28 cellular contexts compared by ENCODE assay signal in the genomic region with DNA sequence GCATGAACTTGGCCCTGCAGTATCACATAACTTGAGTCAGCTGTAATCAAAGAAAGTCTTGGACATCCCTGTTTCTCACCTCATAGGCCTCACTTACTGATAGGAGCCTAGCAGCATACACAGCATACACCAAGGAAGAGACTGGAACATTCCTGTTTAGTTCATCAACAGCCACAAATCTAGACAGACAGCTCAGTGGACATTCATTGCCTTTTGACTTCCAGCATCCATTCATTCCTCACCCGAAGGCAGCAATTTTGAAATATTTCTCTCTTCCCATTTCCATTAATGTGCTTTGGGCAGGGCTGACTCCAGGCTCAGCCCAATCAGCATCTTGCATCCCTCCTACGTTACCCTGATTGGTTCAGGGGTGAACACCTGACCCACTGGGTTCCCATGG.
"Had no signal": no experiment of that assay in that cellular context is flagged by ENCODE, and none has a peak within 500 bp of the region (broad histone marks: within the 10 kb centered on the region; RNA-seq: fewer than 3 reads in every experiment).

No MANE protein-coding gene starts in this region.

- H3K9me3 Mint-ChIP-seq: mesothelial cell of epicardium; natural killer cell treated with Interleukin-12 subunit alpha and Interleukin-12 subunit beta and Interleukin-15 and Interleukin-18, amount 100 ng/mL, for 72 hours; stimulated activated memory B cell treated with anti-CD40 and anti-IgM and Interleukin-4, amounts not matched to agents 10 μg/mL and 1 μg/mL and 100 μg/mL, for 72 hours had no signal

- H3K9ac ChIP-seq: neural progenitor cell, parathyroid adenoma had no signal

- H3K4me3 Mint-ChIP-seq: mesothelial cell of epicardium; naive B cell; natural killer cell treated with Interleukin-12 subunit alpha and Interleukin-12 subunit beta and Interleukin-15 and Interleukin-18, amount 100 ng/mL, for 72 hours; neural progenitor cell; stimulated activated memory B cell treated with anti-CD40 and anti-IgM and Interleukin-4, amounts not matched to agents 10 μg/mL and 1 μg/mL and 100 μg/mL, for 72 hours had no signal

- H2AFZ ChIP-seq: hepatocyte, neural progenitor cell, parathyroid adenoma had no signal

- H3K4me1 ChIP-seq: heart left ventricle, left lung, parathyroid adenoma, right atrium auricular region, testis, upper lobe of left lung had no signal

- H3K4me3 ChIP-seq: heart left ventricle, hepatocyte, left lung, mucosa of descending colon, neural progenitor cell, right atrium auricular region, testis, tibial artery, upper lobe of left lung had no signal

- H3K4me2 ChIP-seq: hepatocyte, neural progenitor cell had no signal

- H3K27ac ChIP-seq: dorsolateral prefrontal cortex, hepatocyte, left lung, neural progenitor cell, parathyroid adenoma, right atrium auricular region, testis, tibial artery, upper lobe of left lung had no signal

- H3K27ac Mint-ChIP-seq: mesothelial cell of epicardium; naive B cell; natural killer cell treated with Interleukin-12 subunit alpha and Interleukin-12 subunit beta and Interleukin-15 and Interleukin-18, amount 100 ng/mL, for 72 hours; progenitor cell of endocrine pancreas; stimulated activated memory B cell treated with anti-CD40 and anti-IgM and Interleukin-4, amounts not matched to agents 10 μg/mL and 1 μg/mL and 100 μg/mL, for 72 hours had no signal

- FAIRE-seq: colon, frontal cortex, islet of Langerhans, urothelium cell line had no signal

- H3K9me3 ChIP-seq: heart left ventricle, left lung, mucosa of descending colon, right atrium auricular region, testis, tibial artery, upper lobe of left lung had no signal

- H3K27me3 Mint-ChIP-seq: stimulated activated memory B cell treated with anti-CD40 and anti-IgM and Interleukin-4, amounts not matched to agents 10 μg/mL and 1 μg/mL and 100 μg/mL, for 72 hours had no signal

- H3K4me1 Mint-ChIP-seq: mesothelial cell of epicardium; naive B cell; stimulated activated memory B cell treated with anti-CD40 and anti-IgM and Interleukin-4, amounts not matched to agents 10 μg/mL and 1 μg/mL and 100 μg/mL, for 72 hours had no signal

- DNase-seq: dorsolateral prefrontal cortex; effector CD4-positive, alpha-beta T cell; left cardiac atrium; left lung; mesenchymal stem cell; mucosa of descending colon; naive B cell; stimulated activated CD4-positive, alpha-beta T cell treated with anti-CD3 and anti-CD28 coated beads, Interleukin-2, amount 100 ng/mL, for 24 hours; stimulated activated CD4-positive, alpha-beta T cell treated with anti-CD3 and anti-CD28 coated beads, Interleukin-4, amount 100 ng/mL, for 4 hours; stimulated activated naive CD8-positive, alpha-beta T cell treated with anti-CD3 and anti-CD28 coated beads, Interleukin-15, Interleukin-2, amounts not matched to agents 100 U/mL and 50 U/mL, for 24 hours; substantia nigra; testis; tibial artery; upper lobe of left lung had no signal

- H3K79me2 ChIP-seq: hepatocyte, parathyroid adenoma had no signal

- H3K36me3 ChIP-seq: heart left ventricle, left lung, neural progenitor cell, right atrium auricular region, tibial artery, upper lobe of left lung had no signal

- H3K36me3 Mint-ChIP-seq: mesothelial cell of epicardium; naive B cell; natural killer cell treated with Interleukin-12 subunit alpha and Interleukin-12 subunit beta and Interleukin-15 and Interleukin-18, amount 100 ng/mL, for 72 hours; neural progenitor cell; stimulated activated memory B cell treated with anti-CD40 and anti-IgM and Interleukin-4, amounts not matched to agents 10 μg/mL and 1 μg/mL and 100 μg/mL, for 72 hours had no signal

- H3K27me3 ChIP-seq: dorsolateral prefrontal cortex, heart left ventricle, hepatocyte, left lung, neural progenitor cell, right atrium auricular region, testis, tibial artery, upper lobe of left lung had no signal

- ATAC-seq: heart left ventricle; left cardiac atrium; left lung; mucosa of descending colon; natural killer cell treated with Interleukin-12 subunit alpha and Interleukin-12 subunit beta and Interleukin-15 and Interleukin-18, amount 100 ng/mL, for 72 hours; sciatic nerve; stimulated activated memory B cell treated with anti-CD40 and anti-IgM and Interleukin-4, amounts not matched to agents 10 μg/mL and 1 μg/mL and 100 μg/mL, for 72 hours; stimulated activated naive CD8-positive, alpha-beta T cell treated with anti-CD3 and anti-CD28 coated beads, Interleukin-15, Interleukin-2, amounts not matched to agents 100 U/mL and 50 U/mL, for 24 hours had no signal
